1 cellular context compared by ENCODE assay signal in the genomic region with DNA sequence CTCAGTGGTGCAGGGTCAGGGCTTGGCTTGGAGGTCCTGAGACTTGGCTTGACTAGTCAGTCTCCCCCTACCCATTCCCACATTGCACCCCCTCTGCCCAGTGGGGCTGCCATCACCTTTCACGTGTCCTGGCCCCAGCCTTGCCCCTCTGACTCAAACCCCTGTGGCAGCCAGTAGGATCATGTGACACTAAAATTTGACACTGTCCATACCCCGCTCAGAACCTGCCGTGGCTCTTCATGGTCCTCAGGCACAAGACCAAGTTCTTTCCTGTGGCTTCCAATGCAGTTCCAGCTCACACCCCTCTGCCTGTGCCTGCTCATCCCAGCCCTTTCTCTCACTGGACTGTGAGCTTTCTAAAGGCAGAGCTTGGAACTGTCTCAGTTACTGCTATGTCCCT.
TF ChIP-seq lines count a peak whose summit lies in the region.

No MANE protein-coding gene starts in this region.

TF ChIP-seq in HepG2, 621 proteins besides CTCF, POLR2A, EP300 and RAD21:
- TF ChIP-seq, protein P1, sequence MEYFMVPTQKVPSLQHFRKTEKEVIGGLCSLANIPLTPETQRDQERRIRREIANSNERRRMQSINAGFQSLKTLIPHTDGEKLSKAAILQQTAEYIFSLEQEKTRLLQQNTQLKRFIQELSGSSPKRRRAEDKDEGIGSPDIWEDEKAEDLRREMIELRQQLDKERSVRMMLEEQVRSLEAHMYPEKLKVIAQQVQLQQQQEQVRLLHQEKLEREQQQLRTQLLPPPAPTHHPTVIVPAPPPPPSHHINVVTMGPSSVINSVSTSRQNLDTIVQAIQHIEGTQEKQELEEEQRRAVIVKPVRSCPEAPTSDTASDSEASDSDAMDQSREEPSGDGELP (IDR thresholded peaks at IDR 0.05; ENCODE audit: borderline replicate concordance, low read depth): no peak
- TF ChIP-seq TAF1 (CRISPR knock-in tag; IDR thresholded peaks at IDR 0.05) (no peak), MED13 (CRISPR knock-in tag; IDR thresholded peaks at IDR 0.05) (no peak), REPIN1 (CRISPR knock-in tag; IDR thresholded peaks at IDR 0.05; ENCODE audit: borderline replicate concordance, low read depth) (no peak), TCF7 (IDR thresholded peaks at IDR 0.05; ENCODE audit: low read depth) (no peak), AGO1 (IDR thresholded peaks at IDR 0.05; ENCODE audit: low read depth, low read length, poor library complexity, severe bottlenecking) (no peak), ZBTB8A (CRISPR knock-in tag; IDR thresholded peaks at IDR 0.05; ENCODE audit: borderline replicate concordance, low read depth) (no peak), TCF12 (IDR thresholded peaks at IDR 0.05) (no peak), TCF12 (CRISPR knock-in tag; IDR thresholded peaks at IDR 0.05) (no peak), ZBTB1 (CRISPR knock-in tag; IDR thresholded peaks at IDR 0.05; ENCODE audit: borderline replicate concordance) (no peak), SMAD9 (CRISPR knock-in tag; IDR thresholded peaks at IDR 0.05) (no peak)
- TF ChIP-seq, protein P2, sequence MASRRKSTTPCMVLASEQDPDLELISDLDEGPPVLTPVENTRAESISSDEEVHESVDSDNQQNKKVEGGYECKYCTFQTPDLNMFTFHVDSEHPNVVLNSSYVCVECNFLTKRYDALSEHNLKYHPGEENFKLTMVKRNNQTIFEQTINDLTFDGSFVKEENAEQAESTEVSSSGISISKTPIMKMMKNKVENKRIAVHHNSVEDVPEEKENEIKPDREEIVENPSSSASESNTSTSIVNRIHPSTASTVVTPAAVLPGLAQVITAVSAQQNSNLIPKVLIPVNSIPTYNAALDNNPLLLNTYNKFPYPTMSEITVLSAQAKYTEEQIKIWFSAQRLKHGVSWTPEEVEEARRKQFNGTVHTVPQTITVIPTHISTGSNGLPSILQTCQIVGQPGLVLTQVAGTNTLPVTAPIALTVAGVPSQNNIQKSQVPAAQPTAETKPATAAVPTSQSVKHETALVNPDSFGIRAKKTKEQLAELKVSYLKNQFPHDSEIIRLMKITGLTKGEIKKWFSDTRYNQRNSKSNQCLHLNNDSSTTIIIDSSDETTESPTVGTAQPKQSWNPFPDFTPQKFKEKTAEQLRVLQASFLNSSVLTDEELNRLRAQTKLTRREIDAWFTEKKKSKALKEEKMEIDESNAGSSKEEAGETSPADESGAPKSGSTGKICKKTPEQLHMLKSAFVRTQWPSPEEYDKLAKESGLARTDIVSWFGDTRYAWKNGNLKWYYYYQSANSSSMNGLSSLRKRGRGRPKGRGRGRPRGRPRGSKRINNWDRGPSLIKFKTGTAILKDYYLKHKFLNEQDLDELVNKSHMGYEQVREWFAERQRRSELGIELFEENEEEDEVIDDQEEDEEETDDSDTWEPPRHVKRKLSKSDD (CRISPR knock-in tag; IDR thresholded peaks at IDR 0.05; ENCODE audit: low read depth): no peak
- TF ChIP-seq, protein P3, sequence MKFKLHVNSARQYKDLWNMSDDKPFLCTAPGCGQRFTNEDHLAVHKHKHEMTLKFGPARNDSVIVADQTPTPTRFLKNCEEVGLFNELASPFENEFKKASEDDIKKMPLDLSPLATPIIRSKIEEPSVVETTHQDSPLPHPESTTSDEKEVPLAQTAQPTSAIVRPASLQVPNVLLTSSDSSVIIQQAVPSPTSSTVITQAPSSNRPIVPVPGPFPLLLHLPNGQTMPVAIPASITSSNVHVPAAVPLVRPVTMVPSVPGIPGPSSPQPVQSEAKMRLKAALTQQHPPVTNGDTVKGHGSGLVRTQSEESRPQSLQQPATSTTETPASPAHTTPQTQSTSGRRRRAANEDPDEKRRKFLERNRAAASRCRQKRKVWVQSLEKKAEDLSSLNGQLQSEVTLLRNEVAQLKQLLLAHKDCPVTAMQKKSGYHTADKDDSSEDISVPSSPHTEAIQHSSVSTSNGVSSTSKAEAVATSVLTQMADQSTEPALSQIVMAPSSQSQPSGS (CRISPR knock-in tag; IDR thresholded peaks at IDR 0.05): no peak
